ENCODE assay signal across 1 cellular context in genomic region chr9:73093740-73094379, GRCh38.
TF ChIP-seq lines count a peak whose summit lies in the region.

No MANE protein-coding gene starts in this region.

TF ChIP-seq in HCT116, 20 proteins besides CTCF, POLR2A, EP300 and RAD21 (continued from another document):
- TF ChIP-seq, protein P1, sequence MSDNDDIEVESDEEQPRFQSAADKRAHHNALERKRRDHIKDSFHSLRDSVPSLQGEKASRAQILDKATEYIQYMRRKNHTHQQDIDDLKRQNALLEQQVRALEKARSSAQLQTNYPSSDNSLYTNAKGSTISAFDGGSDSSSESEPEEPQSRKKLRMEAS (IDR thresholded peaks at IDR 0.05) = no peak
- TF ChIP-seq EGR1 (IDR thresholded peaks at IDR 0.05; ENCODE audit: low read depth) (no peak), SRF (IDR thresholded peaks at IDR 0.05; ENCODE audit: low read depth) (no peak), ZBTB33 (IDR thresholded peaks at IDR 0.05; ENCODE audit: extremely low read depth, insufficient replicate concordance, low read length) (no peak), TCF7L2 (IDR thresholded peaks at IDR 0.05; ENCODE audit: borderline replicate concordance, extremely low read depth, insufficient read depth, insufficient read length) (no peak), POLR2AphosphoS5 (IDR thresholded peaks at IDR 0.05; ENCODE audit: low read depth, low read length) (no peak), ZFX (IDR thresholded peaks at IDR 0.05) (no peak), ZNF274 (IDR thresholded peaks at IDR 0.05; ENCODE audit: low read depth, low read length) (no peak), EZH2 (IDR thresholded peaks at IDR 0.05) (no peak), JUND (IDR thresholded peaks at IDR 0.05) (no peak), ELF1 (IDR thresholded peaks at IDR 0.05; ENCODE audit: borderline replicate concordance, low read depth) (no peak)
